Comparison of ENCODE assay signal across 19 cellular contexts in genomic region chr9:126443144-126443543, GRCh38.
DNase-seq lines count a peak whose midpoint lies in the region; ATAC-seq and TF ChIP-seq lines count a peak whose summit lies in the region.
"Had no signal": no experiment of that assay in that cellular context is flagged by ENCODE, and none has a peak within 500 bp of the region (broad histone marks: within the 10 kb centered on the region; RNA-seq: fewer than 3 reads in every experiment).

No MANE protein-coding gene starts in this region.

- no peaks in the 10 kb centered on the region for H3K36me3 ChIP-seq in neutrophil
- H3K36me3 ChIP-seq in prostate gland = no peaks in the 10 kb centered on the region

- no peak overlapping the region for H3K4me3 Mint-ChIP-seq in activated naive CD8-positive, alpha-beta T cell treated with anti-CD3 and anti-CD28 coated beads for 36 hours
- H3K4me3 Mint-ChIP-seq: GM23338 had no signal

- peak; percentile 28 for DNase-seq in activated CD8-positive, alpha-beta memory T cell treated with anti-CD3 and anti-CD28 coated beads, Interleukin-2, amount 50 U/mL, for 48 hours
- DNase-seq in activated CD8-positive, alpha-beta memory T cell treated with anti-CD3 and anti-CD28 coated beads for 24 hours = no peak
- DNase-seq in coronary artery (ENCODE audit: low spot score) (peak; percentile 50), NCI-H2196 (lab: John Stamatoyannopoulos, UW; ENCODE audit: unreplicated experiment) (no peak), prostate gland (ENCODE audit: low spot score) (no peak)
- no peak for DNase-seq in activated naive CD8-positive, alpha-beta T cell treated with anti-CD3 and anti-CD28 coated beads for 36 hours
- DNase-seq: DMS 273 treated with DMSO at 0.1 percent for 48 hours, GF-D8, NCI-H1048, NCI-H1436 treated with DMSO at 0.1 percent for 48 hours, NCI-H2227 treated with DMSO at 0.1 percent for 48 hours, NCI-H526, OCI-M1, SHP77 treated with DMSO at 0.1 percent for 48 hours had no signal

- 92% methylated on average over 3 of the region's 3 CpGs for WGBS in prostate gland

- peaks cover 8% of the 10 kb centered on the region for H3K36me3 Mint-ChIP-seq in activated naive CD8-positive, alpha-beta T cell treated with anti-CD3 and anti-CD28 coated beads for 36 hours

- H3K27me3 ChIP-seq in neutrophil (no peaks in the 10 kb centered on the region), prostate gland (replicated peaks; ENCODE audit: insufficient read depth) (no peaks in the 10 kb centered on the region)

- intact Hi-C loops in prostate gland (cut with DNase I) = no loop called here

- no peaks in the 10 kb centered on the region for H3K9me3 Mint-ChIP-seq in activated naive CD8-positive, alpha-beta T cell treated with anti-CD3 and anti-CD28 coated beads for 36 hours
- H3K9me3 Mint-ChIP-seq: GM23338 had no signal

- no peak for ATAC-seq in HG02759 (IDR thresholded peaks at IDR 0.05; ENCODE audit: unreplicated experiment)
- ATAC-seq: GM23338 had no signal

- peaks cover 36% of the 10 kb centered on the region for H3K4me1 Mint-ChIP-seq in activated naive CD8-positive, alpha-beta T cell treated with anti-CD3 and anti-CD28 coated beads for 36 hours

- H3K27ac Mint-ChIP-seq in activated naive CD8-positive, alpha-beta T cell treated with anti-CD3 and anti-CD28 coated beads for 36 hours = no peak overlapping the region
- H3K27ac Mint-ChIP-seq: GM23338 had no signal

- no peak for TF ChIP-seq POLR2A in prostate gland (IDR thresholded peaks at IDR 0.05)

- H3K4me3 ChIP-seq in coronary artery (no peak overlapping the region), neutrophil (ENCODE audit: low read depth in 1 of 2, low read length in 1 of 2) (no peak overlapping the region), prostate gland (no peak overlapping the region)
- H3K4me3 ChIP-seq: GM23338 had no signal

- TF ChIP-seq CTCF in coronary artery (IDR thresholded peaks at IDR 0.05) (no peak), neutrophil (IDR thresholded peaks at IDR 0.05) (no peak), prostate gland (IDR thresholded peaks at IDR 0.05) (no peak)

- H3K4me1 ChIP-seq in neutrophil (ENCODE audit: control insufficient read depth in 1 of 2, insufficient read depth in 1 of 2, low read depth in 1 of 2, low read length in 1 of 2) = peaks cover 0 to 8% of the 10 kb centered on the region in 2 experiments
- no peaks in the 10 kb centered on the region for H3K4me1 ChIP-seq in prostate gland (replicated peaks)

- no peaks in the 10 kb centered on the region for H3K9me3 ChIP-seq in neutrophil
- no peaks in the 10 kb centered on the region for H3K9me3 ChIP-seq in prostate gland

- no peaks in the 10 kb centered on the region for H3K27me3 Mint-ChIP-seq in activated naive CD8-positive, alpha-beta T cell treated with anti-CD3 and anti-CD28 coated beads for 36 hours

- no peak overlapping the region for H3K27ac ChIP-seq in coronary artery
- peak overlapping the region; percentile 42 for H3K27ac ChIP-seq in neutrophil
- no peak overlapping the region for H3K27ac ChIP-seq in prostate gland
- H3K27ac ChIP-seq: C4-2B, KMS-11 had no signal

Comparison
In these comparisons a context has a peak if more than half of its experiments do, and no peak if none do; other contexts are left out.
1. DNase-seq: peak in activated CD8-positive, alpha-beta memory T cell treated with anti-CD3 and anti-CD28 coated beads, Interleukin-2, amount 50 U/mL, for 48 hours (single experiment) and coronary artery (single experiment); none in activated CD8-positive, alpha-beta memory T cell treated with anti-CD3 and anti-CD28 coated beads for 24 hours (single experiment), NCI-H2196 (single experiment), activated naive CD8-positive, alpha-beta T cell treated with anti-CD3 and anti-CD28 coated beads for 36 hours (single experiment) and prostate gland (single experiment).